ENCODE assay signal across 8 cellular contexts in genomic region chr16:48156790-48157209, GRCh38. TPM values are rescaled to one million over a fixed set of nuclear protein-coding genes. Genes with fewer than 3 reads are reported as not detected.
DNase-seq lines count a peak whose midpoint lies in the region; ATAC-seq and TF ChIP-seq lines count a peak whose summit lies in the region.

No MANE protein-coding gene starts in this region.

- WGBS in ovary, 3 donors = 8 to 9% (median 8%) methylated on average over 16 of the region's 16 CpGs

- TF ChIP-seq CTCF in LNCaP clone FGC (IDR thresholded peaks at IDR 0.05; ENCODE audit: control insufficient read depth, extremely low read depth, insufficient read depth) (peak; percentile 93), ovary (IDR thresholded peaks at IDR 0.05) (peak in 2 of 3 donors; percentile 51 to 58), thoracic aorta (IDR thresholded peaks at IDR 0.05) (peak; percentile 86)

- no peaks in the 10 kb centered on the region for H3K36me3 ChIP-seq in ovary
- no peaks in the 10 kb centered on the region for H3K36me3 ChIP-seq in thoracic aorta

- ATAC-seq in thoracic aorta (ENCODE audit: insufficient number of reproducible peaks, low FRiP score, low read depth) = no peak

- no peak for TF ChIP-seq POLR2A in ovary (IDR thresholded peaks at IDR 0.05)

- H3K9me3 ChIP-seq in ovary = no peaks in the 10 kb centered on the region
- H3K9me3 ChIP-seq in thoracic aorta = no peaks in the 10 kb centered on the region

- H3K27ac ChIP-seq in ovary = no peak overlapping the region
- no peak overlapping the region for H3K27ac ChIP-seq in thoracic aorta

- no peak for TF ChIP-seq EP300 in ovary (IDR thresholded peaks at IDR 0.05)

- no peaks in the 10 kb centered on the region for H3K27me3 ChIP-seq in ovary
- no peaks in the 10 kb centered on the region for H3K27me3 ChIP-seq in thoracic aorta (replicated peaks; ENCODE audit: insufficient read depth)

- H3K4me3 ChIP-seq in LNCaP clone FGC (ENCODE audit: low read depth, low read length) = no peak overlapping the region
- no peak overlapping the region for H3K4me3 ChIP-seq in ovary
- no peak overlapping the region for H3K4me3 ChIP-seq in thoracic aorta

- intact Hi-C loops in ovary (cut with DNase I) = loop anchor here (5.0 to 10.0 kb wide), 6 partner anchors 1009 to 1302 kb away; partner anchors contain the start of gene NETO2 (in 2 of the 4)

- DNase-seq in NCI-H2081 (lab: John Stamatoyannopoulos, UW) = peak; percentile 56 to 64
- DNase-seq in NCI-H2081 treated with DMSO at 0.1 percent for 48 hours (lab: John Stamatoyannopoulos, UW) = no peak
- DNase-seq in LNCaP clone FGC (ENCODE audit: low read depth) = peak; percentile 54
- DNase-seq in SK-N-DZ (ENCODE audit: low spot score) = peak; percentile 62
- DNase-seq in activated naive CD4-positive, alpha-beta T cell treated with Interleukin-2 at 50 U/mL for 16 hours = peak; percentile 84
- peak; percentile 37 for DNase-seq in globus pallidus (ENCODE audit: low spot score)
- DNase-seq in ovary = peak; percentile 61 to 86 (median 78)
- peak; percentile 11 for DNase-seq in thoracic aorta (ENCODE audit: low spot score)

- H3K4me1 ChIP-seq in ovary (ENCODE audit: insufficient read depth) (no peaks in the 10 kb centered on the region), thoracic aorta (ENCODE audit: control insufficient read depth in 1 of 2, low read depth in 2 of 2) (no peaks in the 10 kb centered on the region)

RNA-seq across cellular contexts. Expression of gene ABCC12, which starts 1.0 kb away (rescaled TPM):
- polyA plus RNA-seq in SK-N-DZ (2014; cell fraction: cytosol; rRNA removed) = not detected in 2 replicates
- not detected in 2 replicates for polyA plus RNA-seq in SK-N-DZ (2014; cell fraction: nucleus; rRNA removed)
- total RNA-seq in ovary = under 1 TPM in 1 of 7 donors, not detected in 6; 0.10 TPM
- polyA plus RNA-seq in ovary = under 1 TPM; 0.08 to 0.12 TPM
- not detected for total RNA-seq in thoracic aorta
